ENCODE assay signal across 8 cellular contexts in genomic region chr6:30358340-30358679, GRCh38. TPM values are rescaled to one million over a fixed set of nuclear protein-coding genes. Genes with fewer than 3 reads are reported as not detected.
DNase-seq lines count a peak whose midpoint lies in the region; ATAC-seq, FAIRE-seq and TF ChIP-seq lines count a peak whose summit lies in the region.

No MANE protein-coding gene starts in this region.

- in situ Hi-C loops in KBM-7 (cut with MboI; ENCODE audit: low pct_unique_long_range_greater_than_20kb, low sequenced_read_pairs) = no loop called here

- H3K27ac ChIP-seq in SK-N-SH (ENCODE audit: low read depth in 2 of 2, low read length in 1 of 2) = no peak overlapping the region
- H3K27ac ChIP-seq in keratinocyte (ENCODE audit: control insufficient read depth, insufficient read depth, low read length) = no peak overlapping the region

- peaks cover 0 to 4% of the 10 kb centered on the region in 2 experiments; a peak in 1 of 4 replicates for H3K4me1 ChIP-seq in SK-N-SH (ENCODE audit: control insufficient read depth in 1 of 2, insufficient read depth in 2 of 2, low read depth in 1 of 2, low read length in 1 of 2)
- H3K4me1 ChIP-seq in adipocyte (ENCODE audit: control insufficient read depth, insufficient read depth, low read length) = peaks cover 4% of the 10 kb centered on the region
- peaks cover 4% of the 10 kb centered on the region for H3K4me1 ChIP-seq in keratinocyte (ENCODE audit: control insufficient read depth, extremely low read depth, insufficient read depth, low read length)

- TF ChIP-seq RAD21 in SK-N-SH (IDR thresholded peaks at IDR 0.05; ENCODE audit: low read length) = no peak

- no peak overlapping the region for H2AFZ ChIP-seq in SK-N-SH (ENCODE audit: low read depth)
- no peak overlapping the region for H2AFZ ChIP-seq in keratinocyte (ENCODE audit: control insufficient read depth, low read length)

- H3K27me3 ChIP-seq in SK-N-SH (ENCODE audit: insufficient read depth) = peaks cover 62% of the 10 kb centered on the region; the same call in 1 of the 2 replicates
- peaks cover 52% of the 10 kb centered on the region for H3K27me3 ChIP-seq in adipocyte (replicated peaks; ENCODE audit: control insufficient read depth, insufficient read depth, low read length)
- peaks cover 35% of the 10 kb centered on the region for H3K27me3 ChIP-seq in keratinocyte (ENCODE audit: control insufficient read depth, extremely low read depth, insufficient read depth, low read length)

- POLR2A ChIA-PET in SK-N-SH (lab: Yijun Ruan, JAX) = no interaction called here

- ATAC-seq in SK-N-SH treated with all-trans-retinoic acid at 6 μM for 48 hours = no peak; the same call in 2 of the 3 replicates
- peak; percentile 21 to 29 for ATAC-seq in stimulated activated naive B cell treated with anti-CD40 and anti-IgM and Interleukin-4, amounts not matched to agents 10 μg/mL and 1 μg/mL and 100 μg/mL, for 72 hours (replicated peaks)
- ATAC-seq in GM21619 (IDR thresholded peaks at IDR 0.05; ENCODE audit: unreplicated experiment) = no peak

- H3K9me2 ChIP-seq in SK-N-SH = no peaks in the 10 kb centered on the region

- FAIRE-seq in keratinocyte (lab: Jason Lieb, UNC) = no peak

- H3K4me3 ChIP-seq in SK-N-SH (ENCODE audit: low read depth in 2 of 2, low read length in 1 of 2) (0 out of 4 replicates have a peak overlapping the region, but pooled peaks of 1 of the 2 experiments have one; percentile 46), adipocyte (ENCODE audit: low read length) (peak overlapping the region; percentile 79), keratinocyte (ENCODE audit: control insufficient read depth in 2 of 3, extremely low read depth in 1 of 3, insufficient read depth in 2 of 3, low read depth in 1 of 3, low read length in 3 of 3) (no peak overlapping the region)

- no peaks in the 10 kb centered on the region for H3K9me3 ChIP-seq in SK-N-SH
- peaks cover 7% of the 10 kb centered on the region for H3K9me3 ChIP-seq in adipocyte (ENCODE audit: control insufficient read depth, low read length)
- H3K9me3 ChIP-seq in keratinocyte (ENCODE audit: control insufficient read depth, low read depth, low read length) = no peaks in the 10 kb centered on the region

- H3K4me1 Mint-ChIP-seq in stimulated activated naive B cell treated with anti-CD40 and anti-IgM and Interleukin-4, amounts not matched to agents 10 μg/mL and 1 μg/mL and 100 μg/mL, for 72 hours = peaks cover 6 to 13% of the 10 kb centered on the region in 2 donors

- dilution Hi-C loops in keratinocyte (cut with MboI; ENCODE audit: extremely low pct_ligation_motif_present, low sequenced_read_pairs) = no loop called here

- CTCF ChIA-PET in SK-N-SH (lab: Yijun Ruan, JAX) = interaction anchor here (0.7 to 3.3 kb wide), 23 partner anchors 8 to 650 kb away, joined by 3 to 35 read pairs (median 4); partner anchors contain the start of gene TRIM39

- H3K9me1 ChIP-seq in keratinocyte (ENCODE audit: control insufficient read depth, extremely low read depth, insufficient read depth, low read length) = no peaks in the 10 kb centered on the region

- H3K36me3 ChIP-seq in SK-N-SH (replicated peaks in 1 of 2; ENCODE audit: control insufficient read depth in 1 of 2, insufficient read depth in 2 of 2, low read length in 1 of 2) = no peaks in the 10 kb centered on the region
- no peaks in the 10 kb centered on the region for H3K36me3 ChIP-seq in adipocyte (ENCODE audit: control insufficient read depth, insufficient read depth, low read length, severe bottlenecking)
- no peaks in the 10 kb centered on the region for H3K36me3 ChIP-seq in keratinocyte (ENCODE audit: control insufficient read depth in 2 of 2, extremely low read depth in 1 of 2, insufficient read depth in 2 of 2, low read length in 2 of 2)

- no peak overlapping the region for H3K27ac Mint-ChIP-seq in stimulated activated naive B cell treated with anti-CD40 and anti-IgM and Interleukin-4, amounts not matched to agents 10 μg/mL and 1 μg/mL and 100 μg/mL, for 72 hours

- H3K4me2 ChIP-seq in SK-N-SH = peak overlapping the region; percentile 90
- H3K4me2 ChIP-seq in keratinocyte (ENCODE audit: control insufficient read depth, extremely low read depth, insufficient read depth, low read depth, low read length) = peak overlapping the region; percentile 93

- H3K9ac ChIP-seq in SK-N-SH (no peak overlapping the region), adipocyte (ENCODE audit: low read length) (no peak overlapping the region), keratinocyte (ENCODE audit: control insufficient read depth, extremely low read depth, insufficient read depth, low read length) (no peak overlapping the region)

- H3K27me3 Mint-ChIP-seq in stimulated activated naive B cell treated with anti-CD40 and anti-IgM and Interleukin-4, amounts not matched to agents 10 μg/mL and 1 μg/mL and 100 μg/mL, for 72 hours = peaks cover 43 to 71% of the 10 kb centered on the region in 2 donors

- no peaks in the 10 kb centered on the region for H3K79me2 ChIP-seq in SK-N-SH (ENCODE audit: insufficient read depth)
- no peaks in the 10 kb centered on the region for H3K79me2 ChIP-seq in keratinocyte (ENCODE audit: control insufficient read depth, insufficient read depth, low read length)

- no peak for TF ChIP-seq EP300 in SK-N-SH (IDR thresholded peaks at IDR 0.05; ENCODE audit: borderline replicate concordance in 1 of 2, low read depth in 1 of 2, low read length in 1 of 2)

- H3K4me3 Mint-ChIP-seq in stimulated activated naive B cell treated with anti-CD40 and anti-IgM and Interleukin-4, amounts not matched to agents 10 μg/mL and 1 μg/mL and 100 μg/mL, for 72 hours = peak overlapping the region; percentile 85 to 89

- TF ChIP-seq CTCF in SK-N-SH (IDR thresholded peaks at IDR 0.05) (no peak), keratinocyte (optimal IDR thresholded peaks at IDR 0.05 in 1 of 3, IDR thresholded peaks at IDR 0.05 in 1 of 3, conservative IDR thresholded peaks at IDR 0.05 in 1 of 3; ENCODE audit: extremely low read depth in 1 of 3, insufficient read depth in 2 of 3, low read length in 3 of 3) (no peak)

- no peaks in the 10 kb centered on the region for H4K20me1 ChIP-seq in SK-N-SH (ENCODE audit: insufficient read depth)
- no peaks in the 10 kb centered on the region for H4K20me1 ChIP-seq in keratinocyte (ENCODE audit: control insufficient read depth, extremely low read depth, insufficient read depth, low read length)

- H3K9me3 Mint-ChIP-seq in stimulated activated naive B cell treated with anti-CD40 and anti-IgM and Interleukin-4, amounts not matched to agents 10 μg/mL and 1 μg/mL and 100 μg/mL, for 72 hours = peaks cover 3 to 4% of the 10 kb centered on the region in 2 donors

- H3F3A ChIP-seq in SK-N-SH (replicated peaks; ENCODE audit: insufficient read depth) = no peaks in the 10 kb centered on the region

- WGBS in SK-N-SH (ENCODE audit: low lambda C conversion rate) = 12% methylated on average over 9 of the region's 9 CpGs

- H3K36me3 Mint-ChIP-seq in stimulated activated naive B cell treated with anti-CD40 and anti-IgM and Interleukin-4, amounts not matched to agents 10 μg/mL and 1 μg/mL and 100 μg/mL, for 72 hours = peaks cover 0 to 2% of the 10 kb centered on the region in 2 donors

- DNase-seq in SK-N-SH (no peak), adipocyte (ENCODE audit: low read depth) (no peak), keratinocyte (ENCODE audit: low read depth, low spot score) (no peak), NCI-H526 (lab: John Stamatoyannopoulos, UW) (no peak), KBM-7 (no peak)
- no peak for DNase-seq in stimulated activated naive B cell treated with anti-CD40 and anti-IgM and Interleukin-4, amounts not matched to agents 10 μg/mL and 1 μg/mL and 100 μg/mL, for 72 hours

TF ChIP-seq in SK-N-SH, 30 proteins besides CTCF, POLR2A, EP300 and RAD21 (continues in another document):
- TF ChIP-seq POLR2AphosphoS5 (IDR thresholded peaks at IDR 0.05; ENCODE audit: low read depth, low read length) (no peak), TCF12 (IDR thresholded peaks at IDR 0.05) (no peak)

TF ChIP-seq in SK-N-SH treated with all-trans-retinoic acid at 6 μM for 48 hours, 23 proteins besides CTCF, POLR2A, EP300 and RAD21 (continues in another document):
- no peak for TF ChIP-seq SNAI2 (CRISPR knock-in tag; IDR thresholded peaks at IDR 0.05)
- no peak for TF ChIP-seq BACH2 (CRISPR knock-in tag; IDR thresholded peaks at IDR 0.05; ENCODE audit: borderline replicate concordance)
- TF ChIP-seq TCF4 (CRISPR knock-in tag; IDR thresholded peaks at IDR 0.05; ENCODE audit: borderline replicate concordance) = no peak

RNA-seq across cellular contexts. Expression of gene RPP21, which starts 13.4 kb away (rescaled TPM):
- polyA plus RNA-seq in SK-N-SH (2012; rRNA removed) = 68.8 and 108 TPM in 2 replicates
- polyA plus RNA-seq in SK-N-SH (2012; cell fraction: cytosol; rRNA removed) = 40.2 and 60.4 TPM in 2 replicates
- 108 and 202 TPM in 2 replicates for polyA plus RNA-seq in SK-N-SH (2012; cell fraction: nucleus; rRNA removed)
- polyA plus RNA-seq in keratinocyte = 25.7 to 40.5 TPM (median 26.8 TPM) in 3 replicates
- 11.4 TPM for polyA plus RNA-seq in keratinocyte (2011; ENCODE audit: low read depth)
- 16.8 and 42.1 TPM in 2 replicates for polyA plus RNA-seq in keratinocyte (2011; cell fraction: cytosol; rRNA removed)
- 24.3 and 31.3 TPM in 2 replicates for polyA plus RNA-seq in keratinocyte (2011; cell fraction: nucleus; rRNA removed)
- polyA plus RNA-seq in keratinocyte (2012; ENCODE audit: low replicate concordance) = 43.3 and 61.2 TPM in 2 replicates
- polyA minus RNA-seq in keratinocyte = 5.8 to 24.4 TPM (median 11.1 TPM) in 3 replicates
- polyA minus RNA-seq in keratinocyte (2011; cell fraction: cytosol; rRNA and poly(A)+ RNA removed) = 28.8 TPM
- 2.7 and 5.9 TPM in 2 replicates for polyA minus RNA-seq in keratinocyte (2011; cell fraction: nucleus; rRNA and poly(A)+ RNA removed)

RNA-seq across cellular contexts. Expression of gene TRIM39, which starts 31.6 kb away (rescaled TPM):
- polyA plus RNA-seq in SK-N-SH (2012; rRNA removed) (6.5 and 7.4 TPM in 2 replicates), keratinocyte (6.4 to 7.9 TPM (median 7.4 TPM) in 3 replicates)
- polyA plus RNA-seq in SK-N-SH (2012; cell fraction: cytosol; rRNA removed) = 5.5 and 5.9 TPM in 2 replicates
- polyA plus RNA-seq in SK-N-SH (2012; cell fraction: nucleus; rRNA removed) = 18.5 and 22.9 TPM in 2 replicates
- polyA plus RNA-seq in keratinocyte (2011; ENCODE audit: low read depth) = 15.0 TPM
- polyA plus RNA-seq in keratinocyte (2011; cell fraction: cytosol; rRNA removed) = 5.9 and 6.5 TPM in 2 replicates
- polyA plus RNA-seq in keratinocyte (2011; cell fraction: nucleus; rRNA removed) = 15.6 and 17.0 TPM in 2 replicates
- polyA plus RNA-seq in keratinocyte (2012; ENCODE audit: low replicate concordance) = 6.7 and 8.1 TPM in 2 replicates
- 5.6 to 7.9 TPM (median 6.3 TPM) in 3 replicates for polyA minus RNA-seq in keratinocyte
- 3.5 TPM for polyA minus RNA-seq in keratinocyte (2011; cell fraction: cytosol; rRNA and poly(A)+ RNA removed)
- polyA minus RNA-seq in keratinocyte (2011; cell fraction: nucleus; rRNA and poly(A)+ RNA removed) = 5.7 and 6.3 TPM in 2 replicates

Comparison
In these comparisons a context has a peak if more than half of its experiments do, and no peak if none do; other contexts are left out.
1. ATAC-seq: peak in stimulated activated naive B cell treated with anti-CD40 and anti-IgM and Interleukin-4, amounts not matched to agents 10 μg/mL and 1 μg/mL and 100 μg/mL, for 72 hours (2 of 2); none in SK-N-SH treated with all-trans-retinoic acid at 6 μM for 48 hours (single experiment) and GM21619 (single experiment).